1 cellular context compared by ENCODE assay signal in genomic region chr20:56839222-56839621, GRCh38.
TF ChIP-seq lines count a peak whose summit lies in the region.

No MANE protein-coding gene starts in this region.

TF ChIP-seq in SK-N-SH, 30 proteins besides CTCF, POLR2A, EP300 and RAD21 (continued from another document):
- TF ChIP-seq MAX (IDR thresholded peaks at IDR 0.05; ENCODE audit: low read depth) (no peak), SMC3 (IDR thresholded peaks at IDR 0.05; ENCODE audit: low read depth, low read length) (no peak)
